1 cellular context compared by ENCODE assay signal in genomic region chr17:37607637-37608368, GRCh38.
TF ChIP-seq lines count a peak whose summit lies in the region.

No MANE protein-coding gene starts in this region.

TF ChIP-seq in GM12878, 131 proteins besides CTCF, POLR2A, EP300 and RAD21 (continued from another document):
- TF ChIP-seq NKRF (conservative IDR thresholded peaks at IDR 0.05), result no peak
- no peak for TF ChIP-seq PAX5 (IDR thresholded peaks at IDR 0.05; ENCODE audit: borderline replicate concordance, low read depth, low read length)
- 0 out of 2 replicates have a peak, but pooled peaks have one; percentile 48 for TF ChIP-seq MLLT1 (IDR thresholded peaks at IDR 0.05)
- 0 out of 2 replicates have a peak, but pooled peaks have one; percentile 30 for TF ChIP-seq MEF2A (IDR thresholded peaks at IDR 0.05; ENCODE audit: insufficient read depth, low read depth, low read length)
- TF ChIP-seq TCF12 (IDR thresholded peaks at IDR 0.05; ENCODE audit: low read depth, low read length), result peak; percentile 71
- no peak for TF ChIP-seq RB1 (IDR thresholded peaks at IDR 0.05; ENCODE audit: borderline replicate concordance)
- no peak for TF ChIP-seq BCLAF1 (IDR thresholded peaks at IDR 0.05)
- TF ChIP-seq GABPA (IDR thresholded peaks at IDR 0.05; ENCODE audit: low read depth), result 0 out of 2 replicates have a peak, but pooled peaks have one; percentile 23
- TF ChIP-seq TAF1 (IDR thresholded peaks at IDR 0.05; ENCODE audit: borderline replicate concordance, low read depth, low read length), result no peak
- peak; percentile 52; the same call in 1 of the 2 replicates for TF ChIP-seq TCF3 (IDR thresholded peaks at IDR 0.05; ENCODE audit: borderline replicate concordance, insufficient read depth, low read depth, low read length)
- no peak for TF ChIP-seq NRF1 (conservative IDR thresholded peaks at IDR 0.05; ENCODE audit: low read depth, low read length)
- TF ChIP-seq SMC3 (IDR thresholded peaks at IDR 0.05; ENCODE audit: borderline replicate concordance, low read length), result no peak
- TF ChIP-seq RUNX3 (IDR thresholded peaks at IDR 0.05; ENCODE audit: low read length), result peak; percentile 40
- no peak for TF ChIP-seq CBX3 (IDR thresholded peaks at IDR 0.05; ENCODE audit: borderline replicate concordance, low read depth)
- TF ChIP-seq PKNOX1 (IDR thresholded peaks at IDR 0.05), result 0 out of 2 replicates have a peak, but pooled peaks have one; percentile 10
- peak; percentile 75 for TF ChIP-seq ZNF384 (IDR thresholded peaks at IDR 0.05; ENCODE audit: borderline replicate concordance, low read depth, low read length)
- TF ChIP-seq NBN (IDR thresholded peaks at IDR 0.05), result no peak; the same call in 1 of the 2 replicates
- no peak for TF ChIP-seq ZNF207 (IDR thresholded peaks at IDR 0.05; ENCODE audit: borderline replicate concordance)
- peak; percentile 64; the same call in 1 of the 2 replicates for TF ChIP-seq HDGF (IDR thresholded peaks at IDR 0.05)
- no peak for TF ChIP-seq SREBF2 (IDR thresholded peaks at IDR 0.05; ENCODE audit: low read length)
TF ChIP-seq in GM12878: peak in this region for 12.
